In genomic region chr5:78648359-78649219, GRCh38 we compare ENCODE assay signal across 8 cellular contexts. TPM values are rescaled to one million over a fixed set of nuclear protein-coding genes. Genes with fewer than 3 reads are reported as not detected.
DNase-seq lines count a peak whose midpoint lies in the region; ATAC-seq, FAIRE-seq and TF ChIP-seq lines count a peak whose summit lies in the region.

A gene with protein sequence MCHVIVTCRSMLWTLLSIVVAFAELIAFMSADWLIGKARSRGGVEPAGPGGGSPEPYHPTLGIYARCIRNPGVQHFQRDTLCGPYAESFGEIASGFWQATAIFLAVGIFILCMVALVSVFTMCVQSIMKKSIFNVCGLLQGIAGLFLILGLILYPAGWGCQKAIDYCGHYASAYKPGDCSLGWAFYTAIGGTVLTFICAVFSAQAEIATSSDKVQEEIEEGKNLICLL (minus strand): TSS chr5:78648772. CDS start chr5:78510213, 138,559 bp downstream.

- peaks cover 13% of the 10 kb centered on the region for H3K4me1 Mint-ChIP-seq in activated naive CD4-positive, alpha-beta T cell treated with anti-CD3 and anti-CD28 coated beads, Interleukin-2, amount 50 U/mL, for 24 hours
- H3K4me1 Mint-ChIP-seq in nephron progenitor cell, result peaks cover 51% of the 10 kb centered on the region

- peaks cover 41% of the 10 kb centered on the region for H3K27me3 Mint-ChIP-seq in activated naive CD4-positive, alpha-beta T cell treated with anti-CD3 and anti-CD28 coated beads, Interleukin-2, amount 50 U/mL, for 24 hours
- H3K27me3 Mint-ChIP-seq in nephron progenitor cell (ENCODE audit: low read depth, poor library complexity), result no peaks in the 10 kb centered on the region

- peaks cover 0 to 45% (median 7%) of the 10 kb centered on the region in 3 donors for H3K4me1 ChIP-seq in gastroesophageal sphincter

- peak; percentile 73 for ATAC-seq in GM18498 (IDR thresholded peaks at IDR 0.05; ENCODE audit: unreplicated experiment)
- ATAC-seq in HG02885 (IDR thresholded peaks at IDR 0.05; ENCODE audit: poor library complexity, unreplicated experiment), result peak; percentile 69
- peak; percentile 88 for ATAC-seq in gastroesophageal sphincter

- FAIRE-seq in urothelium cell line (lab: Jason Lieb, UNC), result no peak

- H3K4me3 ChIP-seq in AG04449 (ENCODE audit: low read depth, low read length) (peak within 1 kb of the TSS; percentile 75), gastroesophageal sphincter (peak within 1 kb of the TSS; percentile 59 to 91)

- no peak for DNase-seq in AG04449 (ENCODE audit: low read depth, low spot score)
- DNase-seq in NCI-H446 treated with DMSO at 0.1 percent for 48 hours (lab: John Stamatoyannopoulos, UW), result peak; percentile 7
- DNase-seq in nephron progenitor cell, result peak; percentile 91
- peak; percentile 79 for DNase-seq in urothelium cell line (ENCODE audit: low spot score)

- POLR2A ChIA-PET in AG04449 (lab: Yijun Ruan, JAX), result interaction anchor here (0.7 to 0.9 kb wide), 2 partner anchors 10 to 99 kb away, joined by 3 read pairs; no protein-coding TSS in a partner anchor

- H3K9me3 ChIP-seq in gastroesophageal sphincter, result no peaks in the 10 kb centered on the region

- no CpG with 5 or more reads among the region's 112 CpGs for WGBS in gastroesophageal sphincter (ENCODE audit: low coverage in 1 of 2), 2 donors

- H3K27ac Mint-ChIP-seq in activated naive CD4-positive, alpha-beta T cell treated with anti-CD3 and anti-CD28 coated beads, Interleukin-2, amount 50 U/mL, for 24 hours, result no peak within 1 kb of the TSS
- H3K27ac Mint-ChIP-seq in nephron progenitor cell, result peak within 1 kb of the TSS; percentile 97

- peak; percentile 36 to 41 for TF ChIP-seq POLR2A in gastroesophageal sphincter (IDR thresholded peaks at IDR 0.05)

- no peak for TF ChIP-seq EP300 in gastroesophageal sphincter (IDR thresholded peaks at IDR 0.05)

- CTCF ChIA-PET in AG04449 (lab: Yijun Ruan, JAX), result interaction anchor here (0.7 to 1.4 kb wide), 6 partner anchors 14 to 54 kb away, joined by 3 to 4 read pairs (median 3); no protein-coding TSS in a partner anchor

- TF ChIP-seq CTCF in AG04449 (IDR thresholded peaks at IDR 0.05; ENCODE audit: insufficient read depth, low read length, missing control alignments) (no peak), gastroesophageal sphincter (IDR thresholded peaks at IDR 0.05) (peak in 1 of 4 experiments; percentile 24), nephron progenitor cell (IDR thresholded peaks at IDR 0.05) (no peak)

- H3K36me3 Mint-ChIP-seq in activated naive CD4-positive, alpha-beta T cell treated with anti-CD3 and anti-CD28 coated beads, Interleukin-2, amount 50 U/mL, for 24 hours, result peaks cover 2% of the 10 kb centered on the region
- peaks cover 10% of the 10 kb centered on the region for H3K36me3 Mint-ChIP-seq in nephron progenitor cell (ENCODE audit: low read depth)

- no peaks in the 10 kb centered on the region for H3K36me3 ChIP-seq in gastroesophageal sphincter

- H3K4me3 Mint-ChIP-seq in activated naive CD4-positive, alpha-beta T cell treated with anti-CD3 and anti-CD28 coated beads, Interleukin-2, amount 50 U/mL, for 24 hours, result peak within 1 kb of the TSS; percentile 82
- peak within 1 kb of the TSS; percentile 96 for H3K4me3 Mint-ChIP-seq in nephron progenitor cell

- peak within 1 kb of the TSS; percentile 95 to 97 (median 96) for H3K27ac ChIP-seq in gastroesophageal sphincter

- H3K9me3 Mint-ChIP-seq in activated naive CD4-positive, alpha-beta T cell treated with anti-CD3 and anti-CD28 coated beads, Interleukin-2, amount 50 U/mL, for 24 hours, result no peaks in the 10 kb centered on the region
- no peaks in the 10 kb centered on the region for H3K9me3 Mint-ChIP-seq in nephron progenitor cell

- H3K27me3 ChIP-seq in gastroesophageal sphincter, result no peaks in the 10 kb centered on the region

RNA-seq across cellular contexts. Expression of the gene that starts here (rescaled TPM):
- 10 to 100 TPM; 14.9 to 44.2 (median 39.3) TPM for total RNA-seq in gastroesophageal sphincter
